8 cellular contexts compared by ENCODE assay signal in genomic region chr5:179530069-179530998, GRCh38. TPM values are rescaled to one million over a fixed set of nuclear protein-coding genes. Genes with fewer than 3 reads are reported as not detected.
DNase-seq lines count a peak whose midpoint lies in the region; ATAC-seq and TF ChIP-seq lines count a peak whose summit lies in the region.

No MANE protein-coding gene starts in this region.

- TF ChIP-seq CTCF in AG04449 (IDR thresholded peaks at IDR 0.05; ENCODE audit: insufficient read depth, low read length, missing control alignments) (peak; percentile 33), fibroblast of pulmonary artery (IDR thresholded peaks at IDR 0.05; ENCODE audit: low read length, missing control alignments) (no peak), neutrophil (IDR thresholded peaks at IDR 0.05) (no peak)

- H3K9me3 ChIP-seq in HUES64 (ENCODE audit: insufficient read depth, low read depth, low read length): no peaks in the 10 kb centered on the region
- no peaks in the 10 kb centered on the region for H3K9me3 ChIP-seq in neutrophil

- peak; percentile 47 for ATAC-seq in GM19328 (IDR thresholded peaks at IDR 0.05; ENCODE audit: unreplicated experiment)

- H3K36me3 ChIP-seq in HUES64 (ENCODE audit: insufficient read depth, low read length) (no peaks in the 10 kb centered on the region), neutrophil (no peaks in the 10 kb centered on the region)

- WGBS in HUES64: 55% methylated on average over 62 of the region's 65 CpGs

- H3K27ac ChIP-seq in HUES64 (ENCODE audit: low read depth, low read length) (no peak overlapping the region), neutrophil (peak overlapping the region; percentile 14), substantia nigra (ENCODE audit: low read depth, low read length, poor library complexity, severe bottlenecking) (peak overlapping the region; percentile 30)

- H3K4me1 ChIP-seq in HUES64 (ENCODE audit: insufficient read depth, low read length) (peaks cover 3% of the 10 kb centered on the region), neutrophil (ENCODE audit: control insufficient read depth in 1 of 2, insufficient read depth in 1 of 2, low read depth in 1 of 2, low read length in 1 of 2) (peaks cover 6 to 23% of the 10 kb centered on the region in 2 experiments)

- H3K27me3 ChIP-seq in HUES64 (ENCODE audit: insufficient read depth, low read length) (no peaks in the 10 kb centered on the region), neutrophil (peaks cover 9% of the 10 kb centered on the region)

- DNase-seq in AG04449 (ENCODE audit: low read depth, low spot score): no peak
- peak; percentile 69 for DNase-seq in activated T-cell treated with anti-CD3 and anti-CD28 coated beads for 48 hours (ENCODE audit: low read depth)
- DNase-seq in fibroblast of pulmonary artery (ENCODE audit: low read depth): peak; percentile 24
- peak in 30 of 49 donors; percentile 3 to 58 (median 18) for DNase-seq in substantia nigra (lab: John Stamatoyannopoulos, UW)
- no peak for DNase-seq in NCI-H187 treated with DMSO at 0.1 percent for 48 hours (lab: John Stamatoyannopoulos, UW)

- H3K9ac ChIP-seq in HUES64 (ENCODE audit: low read depth, low read length): peak overlapping the region; percentile 61

- POLR2A ChIA-PET in AG04449 (lab: Yijun Ruan, JAX): no interaction called here

- CTCF ChIA-PET in AG04449 (lab: Yijun Ruan, JAX): interaction anchor here (1.0 kb wide), 1 partner anchor 363 kb away, joined by 3 read pairs; no protein-coding TSS in a partner anchor

- peak overlapping the region; percentile 43 for H3K4me3 ChIP-seq in AG04449 (ENCODE audit: low read depth, low read length)
- peak overlapping the region; percentile 55 for H3K4me3 ChIP-seq in HUES64 (ENCODE audit: low read length)
- peak overlapping the region; percentile 45 for H3K4me3 ChIP-seq in fibroblast of pulmonary artery (replicated peaks; ENCODE audit: low read depth, low read length)
- peak overlapping the region; percentile 50 to 64 for H3K4me3 ChIP-seq in neutrophil (ENCODE audit: low read depth in 1 of 2, low read length in 1 of 2)

RNA-seq across cellular contexts. Expression of gene RUFY1, which starts 20.0 kb away (rescaled TPM):
- polyA plus RNA-seq in HUES64 (2013, experiment 1 of 2): 24.6 TPM
- polyA plus RNA-seq in HUES64 (2013, experiment 2 of 2): 29.3 TPM

Comparison
In these comparisons a context has a peak if more than half of its experiments do, and no peak if none do; other contexts are left out.
1. DNase-seq: peak in activated T-cell treated with anti-CD3 and anti-CD28 coated beads for 48 hours (single experiment), fibroblast of pulmonary artery (single experiment) and substantia nigra (30 of 49); none in AG04449 (single experiment) and NCI-H187 treated with DMSO at 0.1 percent for 48 hours (single experiment).
2. Peak in every context shown above with its lines, with median percentiles within 50 percentile points of each other: H3K4me3 ChIP-seq.